10 cellular contexts compared by ENCODE assay signal in genomic region chr19:58352760-58353671, GRCh38. TPM values are rescaled to one million over a fixed set of nuclear protein-coding genes. Genes with fewer than 3 reads are reported as not detected.
DNase-seq lines count a peak whose midpoint lies in the region; ATAC-seq and TF ChIP-seq lines count a peak whose summit lies in the region.
"Had no signal": no experiment of that assay in that cellular context is flagged by ENCODE, and none has a peak within 500 bp of the region (broad histone marks: within the 10 kb centered on the region; RNA-seq: fewer than 3 reads in every experiment).

A gene with protein sequence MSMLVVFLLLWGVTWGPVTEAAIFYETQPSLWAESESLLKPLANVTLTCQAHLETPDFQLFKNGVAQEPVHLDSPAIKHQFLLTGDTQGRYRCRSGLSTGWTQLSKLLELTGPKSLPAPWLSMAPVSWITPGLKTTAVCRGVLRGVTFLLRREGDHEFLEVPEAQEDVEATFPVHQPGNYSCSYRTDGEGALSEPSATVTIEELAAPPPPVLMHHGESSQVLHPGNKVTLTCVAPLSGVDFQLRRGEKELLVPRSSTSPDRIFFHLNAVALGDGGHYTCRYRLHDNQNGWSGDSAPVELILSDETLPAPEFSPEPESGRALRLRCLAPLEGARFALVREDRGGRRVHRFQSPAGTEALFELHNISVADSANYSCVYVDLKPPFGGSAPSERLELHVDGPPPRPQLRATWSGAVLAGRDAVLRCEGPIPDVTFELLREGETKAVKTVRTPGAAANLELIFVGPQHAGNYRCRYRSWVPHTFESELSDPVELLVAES (minus strand): TSS chr19:58353492. CDS start chr19:58353437, 55 bp downstream.

- H3K9me3 Mint-ChIP-seq in activated T-helper 17 cell treated with anti-CD3 and anti-CD28 coated beads, Interleukin-2, amount 50 U/mL, for 72 hours, result no peaks in the 10 kb centered on the region

- no peak within 1 kb of the TSS for H3K4me3 Mint-ChIP-seq in activated T-helper 17 cell treated with anti-CD3 and anti-CD28 coated beads, Interleukin-2, amount 50 U/mL, for 72 hours

- peaks cover 4% of the 10 kb centered on the region for H3K4me1 Mint-ChIP-seq in activated T-helper 17 cell treated with anti-CD3 and anti-CD28 coated beads, Interleukin-2, amount 50 U/mL, for 72 hours

- no peak within 1 kb of the TSS for H3K4me3 ChIP-seq in cardiac muscle cell
- H3K4me3 ChIP-seq in left ventricle myocardium inferior, result no peak within 1 kb of the TSS
- H3K4me3 ChIP-seq in lung, result no peak within 1 kb of the TSS
- no peak within 1 kb of the TSS for H3K4me3 ChIP-seq in upper lobe of right lung

- TF ChIP-seq CTCF in cardiac muscle cell (IDR thresholded peaks at IDR 0.05; ENCODE audit: low read depth, low read length) (no peak), left ventricle myocardium inferior (IDR thresholded peaks at IDR 0.05; ENCODE audit: borderline replicate concordance) (no peak), lung (IDR thresholded peaks at IDR 0.05; ENCODE audit: control extremely low read depth, extremely low read depth) (no peak), upper lobe of right lung (IDR thresholded peaks at IDR 0.05) (no peak)

- H3K36me3 ChIP-seq in cardiac muscle cell, result no peaks in the 10 kb centered on the region
- no peaks in the 10 kb centered on the region for H3K36me3 ChIP-seq in left ventricle myocardium inferior
- H3K36me3 ChIP-seq in lung (ENCODE audit: control insufficient read depth in 2 of 2, insufficient read depth in 2 of 2, low read length in 2 of 2), result peaks cover 0 to 5% of the 10 kb centered on the region in 2 donors
- no peaks in the 10 kb centered on the region for H3K36me3 ChIP-seq in upper lobe of right lung

- H3K9me3 ChIP-seq in cardiac muscle cell (ENCODE audit: low read depth) (no peaks in the 10 kb centered on the region), left ventricle myocardium inferior (replicated peaks) (no peaks in the 10 kb centered on the region), lung (ENCODE audit: control insufficient read depth in 2 of 2, insufficient read depth in 1 of 2, low read length in 1 of 2) (peaks cover 0 to 10% of the 10 kb centered on the region in 2 donors), upper lobe of right lung (no peaks in the 10 kb centered on the region)

- DNase-seq in cardiac muscle cell (ENCODE audit: low read depth in 1 of 2, low spot score in 1 of 2), result no peak
- no peak for DNase-seq in left ventricle myocardium inferior
- DNase-seq in lung (ENCODE audit: low spot score), result no peak
- DNase-seq in upper lobe of right lung, result no peak
- no peak for DNase-seq in NCI-H1105 (lab: John Stamatoyannopoulos, UW)
- no peak for DNase-seq in amniotic stem cell (lab: John Stamatoyannopoulos, UW)
- DNase-seq: activated T-cell treated with anti-CD3 and anti-CD28 coated beads, Interleukin-2, amount 50 U/mL, for 48 hours; NCI-H446 had no signal

- H3K27me3 Mint-ChIP-seq in activated T-helper 17 cell treated with anti-CD3 and anti-CD28 coated beads, Interleukin-2, amount 50 U/mL, for 72 hours, result no peaks in the 10 kb centered on the region

- intact Hi-C loops in left ventricle myocardium inferior (cut with micrococcal nuclease), result no loop called here
- intact Hi-C loops in upper lobe of right lung (cut with DNase I), result no loop called here

- H3K27ac ChIP-seq in cardiac muscle cell (no peak within 1 kb of the TSS), left ventricle myocardium inferior (replicated peaks) (no peak within 1 kb of the TSS), lung (ENCODE audit: low read depth in 1 of 2, low read length in 1 of 2) (no peak within 1 kb of the TSS), upper lobe of right lung (no peak within 1 kb of the TSS)

- no peaks in the 10 kb centered on the region for H3K36me3 Mint-ChIP-seq in activated T-helper 17 cell treated with anti-CD3 and anti-CD28 coated beads, Interleukin-2, amount 50 U/mL, for 72 hours (ENCODE audit: low read depth)

- WGBS in lung, 2 donors, result 83 to 88% methylated on average over 26 of the region's 26 CpGs

- no peak within 1 kb of the TSS for H3K27ac Mint-ChIP-seq in activated T-helper 17 cell treated with anti-CD3 and anti-CD28 coated beads, Interleukin-2, amount 50 U/mL, for 72 hours

- H3K27me3 ChIP-seq in cardiac muscle cell (no peaks in the 10 kb centered on the region), left ventricle myocardium inferior (ENCODE audit: low read depth) (peaks cover 100% of the 10 kb centered on the region), lung (ENCODE audit: control insufficient read depth, insufficient read depth) (no peaks in the 10 kb centered on the region), upper lobe of right lung (peaks cover 18% of the 10 kb centered on the region)

- H3K4me1 ChIP-seq in cardiac muscle cell (ENCODE audit: low read depth) (no peaks in the 10 kb centered on the region), left ventricle myocardium inferior (peaks cover 44% of the 10 kb centered on the region), lung (ENCODE audit: control insufficient read depth in 2 of 2, insufficient read depth in 2 of 2, low read length in 2 of 2) (peaks cover 0 to 20% of the 10 kb centered on the region in 2 donors), upper lobe of right lung (peaks cover 5% of the 10 kb centered on the region)

- ATAC-seq in activated T-helper 17 cell treated with anti-CD3 and anti-CD28 coated beads, Interleukin-2, amount 50 U/mL, for 72 hours (replicated peaks), result no peak
- ATAC-seq in lung (ENCODE audit: insufficient read depth, low FRiP score), result no peak
- no peak for ATAC-seq in upper lobe of right lung
- no peak for ATAC-seq in GM18907 (IDR thresholded peaks at IDR 0.05; ENCODE audit: unreplicated experiment)

RNA-seq across cellular contexts. Expression of the gene that starts here (rescaled TPM):
- total RNA-seq in cardiac muscle cell, result 75.0 and 138 TPM in 2 replicates
- polyA plus RNA-seq in cardiac muscle cell, result 45.9 and 56.5 TPM in 2 replicates
- total RNA-seq in left ventricle myocardium inferior, result 3.7 TPM
- total RNA-seq in activated T-helper 17 cell treated with anti-CD3 and anti-CD28 coated beads, Interleukin-2, amount 50 U/mL, for 72 hours, result 10 to 100 TPM; 12.4 to 15.4 TPM
- total RNA-seq in lung, result 10 to 100 TPM in 1 of 2 donors, 1 to 10 TPM in 1; 1.2 to 16.4 TPM
- polyA plus RNA-seq in lung, result 10 to 100 TPM; 20.9 to 53.4 TPM
- 12.7 TPM for total RNA-seq in upper lobe of right lung
